ENCODE assay signal across 1 cellular context in the genomic region with DNA sequence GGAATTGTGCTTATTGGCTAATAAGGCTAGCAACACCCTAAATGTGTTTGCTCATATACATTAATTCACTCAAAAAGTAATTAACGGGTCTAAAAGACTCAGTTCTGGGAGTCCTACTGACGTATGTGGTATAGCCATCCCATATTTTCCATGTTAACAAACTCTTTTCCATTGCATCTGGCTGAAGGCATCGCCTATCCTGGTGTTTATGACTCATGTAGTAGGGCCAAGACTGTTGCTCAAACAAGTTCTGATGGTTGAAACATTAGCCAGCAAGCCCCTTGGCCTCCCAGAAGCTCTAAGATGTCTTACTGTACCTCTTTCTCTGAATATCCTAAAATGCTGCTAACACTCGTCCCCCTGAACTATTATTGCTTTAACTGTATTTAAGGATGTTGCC.
TF ChIP-seq lines count a peak whose summit lies in the region.

No MANE protein-coding gene starts in this region.

TF ChIP-seq in HCT116, 20 proteins besides CTCF, POLR2A, EP300 and RAD21 (continued from another document):
- TF ChIP-seq, protein P1, sequence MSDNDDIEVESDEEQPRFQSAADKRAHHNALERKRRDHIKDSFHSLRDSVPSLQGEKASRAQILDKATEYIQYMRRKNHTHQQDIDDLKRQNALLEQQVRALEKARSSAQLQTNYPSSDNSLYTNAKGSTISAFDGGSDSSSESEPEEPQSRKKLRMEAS (IDR thresholded peaks at IDR 0.05): peak; percentile 50
- peak; percentile 84 for TF ChIP-seq JUND (IDR thresholded peaks at IDR 0.05)
- TF ChIP-seq SP1 (IDR thresholded peaks at IDR 0.05; ENCODE audit: low read depth): peak; percentile 89
- no peak for TF ChIP-seq YY1 (IDR thresholded peaks at IDR 0.05; ENCODE audit: extremely low read depth, insufficient replicate concordance, low read depth, low read length)
- TF ChIP-seq SIN3A (IDR thresholded peaks at IDR 0.05; ENCODE audit: low read depth): no peak
- TF ChIP-seq EZH2 (IDR thresholded peaks at IDR 0.05): no peak
- TF ChIP-seq CBX3 (IDR thresholded peaks at IDR 0.05; ENCODE audit: low read depth): peak; percentile 66; the same call in 1 of the 2 replicates
- TF ChIP-seq, protein P2, sequence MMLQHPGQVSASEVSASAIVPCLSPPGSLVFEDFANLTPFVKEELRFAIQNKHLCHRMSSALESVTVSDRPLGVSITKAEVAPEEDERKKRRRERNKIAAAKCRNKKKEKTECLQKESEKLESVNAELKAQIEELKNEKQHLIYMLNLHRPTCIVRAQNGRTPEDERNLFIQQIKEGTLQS (IDR thresholded peaks at IDR 0.05): peak; percentile 53; the same call in 1 of the 2 replicates
- peak; percentile 79 for TF ChIP-seq FOSL1 (IDR thresholded peaks at IDR 0.05; ENCODE audit: low read depth)
- TF ChIP-seq, protein P3, sequence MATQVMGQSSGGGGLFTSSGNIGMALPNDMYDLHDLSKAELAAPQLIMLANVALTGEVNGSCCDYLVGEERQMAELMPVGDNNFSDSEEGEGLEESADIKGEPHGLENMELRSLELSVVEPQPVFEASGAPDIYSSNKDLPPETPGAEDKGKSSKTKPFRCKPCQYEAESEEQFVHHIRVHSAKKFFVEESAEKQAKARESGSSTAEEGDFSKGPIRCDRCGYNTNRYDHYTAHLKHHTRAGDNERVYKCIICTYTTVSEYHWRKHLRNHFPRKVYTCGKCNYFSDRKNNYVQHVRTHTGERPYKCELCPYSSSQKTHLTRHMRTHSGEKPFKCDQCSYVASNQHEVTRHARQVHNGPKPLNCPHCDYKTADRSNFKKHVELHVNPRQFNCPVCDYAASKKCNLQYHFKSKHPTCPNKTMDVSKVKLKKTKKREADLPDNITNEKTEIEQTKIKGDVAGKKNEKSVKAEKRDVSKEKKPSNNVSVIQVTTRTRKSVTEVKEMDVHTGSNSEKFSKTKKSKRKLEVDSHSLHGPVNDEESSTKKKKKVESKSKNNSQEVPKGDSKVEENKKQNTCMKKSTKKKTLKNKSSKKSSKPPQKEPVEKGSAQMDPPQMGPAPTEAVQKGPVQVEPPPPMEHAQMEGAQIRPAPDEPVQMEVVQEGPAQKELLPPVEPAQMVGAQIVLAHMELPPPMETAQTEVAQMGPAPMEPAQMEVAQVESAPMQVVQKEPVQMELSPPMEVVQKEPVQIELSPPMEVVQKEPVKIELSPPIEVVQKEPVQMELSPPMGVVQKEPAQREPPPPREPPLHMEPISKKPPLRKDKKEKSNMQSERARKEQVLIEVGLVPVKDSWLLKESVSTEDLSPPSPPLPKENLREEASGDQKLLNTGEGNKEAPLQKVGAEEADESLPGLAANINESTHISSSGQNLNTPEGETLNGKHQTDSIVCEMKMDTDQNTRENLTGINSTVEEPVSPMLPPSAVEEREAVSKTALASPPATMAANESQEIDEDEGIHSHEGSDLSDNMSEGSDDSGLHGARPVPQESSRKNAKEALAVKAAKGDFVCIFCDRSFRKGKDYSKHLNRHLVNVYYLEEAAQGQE (IDR thresholded peaks at IDR 0.05; ENCODE audit: low read depth): no peak
- TF ChIP-seq EZH2phosphoT487 (IDR thresholded peaks at IDR 0.05; ENCODE audit: borderline replicate concordance): no peak
- TF ChIP-seq POLR2AphosphoS5 (IDR thresholded peaks at IDR 0.05; ENCODE audit: low read depth, low read length): peak; percentile 61; the same call in 1 of the 2 replicates
- TF ChIP-seq ZNF274 (IDR thresholded peaks at IDR 0.05; ENCODE audit: low read depth, low read length): no peak
